In genomic region chr1:44616991-44617702, GRCh38 we compare ENCODE assay signal across 1 cellular context.
A peak's percentile ranks its signal among the peaks of the same experiment; 100 is the strongest.
TF ChIP-seq lines count a peak whose summit lies in the region.

No MANE protein-coding gene starts in this region.

TF ChIP-seq in HepG2, 621 proteins besides CTCF, POLR2A, EP300 and RAD21 (continued from another document):
- TF ChIP-seq, protein P1, sequence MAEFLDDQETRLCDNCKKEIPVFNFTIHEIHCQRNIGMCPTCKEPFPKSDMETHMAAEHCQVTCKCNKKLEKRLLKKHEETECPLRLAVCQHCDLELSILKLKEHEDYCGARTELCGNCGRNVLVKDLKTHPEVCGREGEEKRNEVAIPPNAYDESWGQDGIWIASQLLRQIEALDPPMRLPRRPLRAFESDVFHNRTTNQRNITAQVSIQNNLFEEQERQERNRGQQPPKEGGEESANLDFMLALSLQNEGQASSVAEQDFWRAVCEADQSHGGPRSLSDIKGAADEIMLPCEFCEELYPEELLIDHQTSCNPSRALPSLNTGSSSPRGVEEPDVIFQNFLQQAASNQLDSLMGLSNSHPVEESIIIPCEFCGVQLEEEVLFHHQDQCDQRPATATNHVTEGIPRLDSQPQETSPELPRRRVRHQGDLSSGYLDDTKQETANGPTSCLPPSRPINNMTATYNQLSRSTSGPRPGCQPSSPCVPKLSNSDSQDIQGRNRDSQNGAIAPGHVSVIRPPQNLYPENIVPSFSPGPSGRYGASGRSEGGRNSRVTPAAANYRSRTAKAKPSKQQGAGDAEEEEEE (CRISPR knock-in tag; IDR thresholded peaks at IDR 0.05; ENCODE audit: borderline replicate concordance) = no peak
- no peak for TF ChIP-seq CHCHD3 (CRISPR knock-in tag; IDR thresholded peaks at IDR 0.05)
- TF ChIP-seq CCAR2 (optimal IDR thresholded peaks at IDR 0.05; ENCODE audit: low read depth, low read length) = no peak
- TF ChIP-seq ZFY (CRISPR knock-in tag; IDR thresholded peaks at IDR 0.05) = 0 out of 2 replicates have a peak, but pooled peaks have one; percentile 23
- no peak for TF ChIP-seq TEAD2 (CRISPR knock-in tag; IDR thresholded peaks at IDR 0.05)
- 0 out of 2 replicates have a peak, but pooled peaks have one; percentile 75 for TF ChIP-seq MTA1 (CRISPR knock-in tag; IDR thresholded peaks at IDR 0.05; ENCODE audit: borderline replicate concordance)
